8 cellular contexts compared by ENCODE assay signal in genomic region chr5:86403190-86403589, GRCh38.
"Had no signal": no experiment of that assay in that cellular context is flagged by ENCODE, and none has a peak within 500 bp of the region (broad histone marks: within the 10 kb centered on the region; RNA-seq: fewer than 3 reads in every experiment).

No MANE protein-coding gene starts in this region.

- DNase-seq: GOT3, H9, HCEC 1CT, IMR-90, Karpas-422, KBM-7 had no signal

- FAIRE-seq: H54 had no signal

- H3K9me3 Mint-ChIP-seq: H9 had no signal

- H3K27ac Mint-ChIP-seq: H9 had no signal

- H3K9ac ChIP-seq: KMS-11 had no signal

- H3K4me3 Mint-ChIP-seq: H9 had no signal

- H3K4me2 ChIP-seq: KMS-11 had no signal

- H3K27ac ChIP-seq: KMS-11 had no signal
